Comparison of ENCODE assay signal across 8 cellular contexts in genomic region chr19:49502866-49503581, GRCh38. TPM values are rescaled to one million over a fixed set of nuclear protein-coding genes. Genes with fewer than 3 reads are reported as not detected.
DNase-seq lines count a peak whose midpoint lies in the region; ATAC-seq, FAIRE-seq and TF ChIP-seq lines count a peak whose summit lies in the region.

No MANE protein-coding gene starts in this region.

- H3K27me3 ChIP-seq in CD4-positive, CD25-positive, alpha-beta regulatory T cell (ENCODE audit: control insufficient read depth, insufficient read depth, low read length), result no peaks in the 10 kb centered on the region

- H3K36me3 ChIP-seq in CD4-positive, CD25-positive, alpha-beta regulatory T cell (ENCODE audit: control insufficient read depth, insufficient read depth, low read length), result peaks cover 16% of the 10 kb centered on the region

- H3K27ac Mint-ChIP-seq in CD4-positive, CD25-positive, alpha-beta regulatory T cell, result peak overlapping the region; percentile 80 to 99 (median 99)

- ATAC-seq in CD4-positive, CD25-positive, alpha-beta regulatory T cell (ENCODE audit: low read depth in 2 of 2), result no peak

- peaks cover 8 to 43% (median 28%) of the 10 kb centered on the region in 4 donors for H3K4me1 Mint-ChIP-seq in CD4-positive, CD25-positive, alpha-beta regulatory T cell

- peaks cover 56% of the 10 kb centered on the region for H3K4me1 ChIP-seq in CD4-positive, CD25-positive, alpha-beta regulatory T cell (ENCODE audit: control insufficient read depth, insufficient read depth, low read length, poor library complexity, severe bottlenecking)

- peaks cover 13% of the 10 kb centered on the region for H3K36me3 Mint-ChIP-seq in CD4-positive, CD25-positive, alpha-beta regulatory T cell

- no peak for FAIRE-seq in GM12891 (lab: Jason Lieb, UNC)

- peak overlapping the region; percentile 99 for H3K27ac ChIP-seq in CD4-positive, CD25-positive, alpha-beta regulatory T cell (ENCODE audit: insufficient read depth, low read length, poor library complexity, severe bottlenecking)

- peak; percentile 23 to 83 (median 76) for DNase-seq in CD4-positive, CD25-positive, alpha-beta regulatory T cell
- DNase-seq in HK-2 (ENCODE audit: unreplicated experiment) (peak; percentile 39), NCI-H748 treated with DMSO at 0.1 percent for 48 hours (lab: John Stamatoyannopoulos, UW) (peak; percentile 64), activated T-cell treated with anti-CD3 and anti-CD28 coated beads for 48 hours (ENCODE audit: low read depth) (peak; percentile 22), fibroblast of the conjunctiva (ENCODE audit: low read depth) (peak; percentile 94), retina (peak; percentile 77), GM12891 (ENCODE audit: insufficient read length, low spot score) (no peak), NCI-H226 (no peak)

- no peaks in the 10 kb centered on the region for H3K9me3 Mint-ChIP-seq in CD4-positive, CD25-positive, alpha-beta regulatory T cell

- H3K9me3 ChIP-seq in CD4-positive, CD25-positive, alpha-beta regulatory T cell (ENCODE audit: control insufficient read depth in 2 of 2, low read length in 2 of 2), result no peaks in the 10 kb centered on the region

- TF ChIP-seq POLR2A in GM12891 (IDR thresholded peaks at IDR 0.05; ENCODE audit: low read depth, low read length), result no peak

- H3K27me3 Mint-ChIP-seq in CD4-positive, CD25-positive, alpha-beta regulatory T cell, result peaks cover 6% of the 10 kb centered on the region

- H3K4me3 ChIP-seq in CD4-positive, CD25-positive, alpha-beta regulatory T cell (ENCODE audit: low read depth, low read length), result no peak overlapping the region

- H3K4me3 Mint-ChIP-seq in CD4-positive, CD25-positive, alpha-beta regulatory T cell, result peak overlapping the region; percentile 56 to 82 (median 68)

TF ChIP-seq in GM12891, 5 proteins besides CTCF, POLR2A, EP300 and RAD21:
- TF ChIP-seq POLR2AphosphoS5 (IDR thresholded peaks at IDR 0.05; ENCODE audit: low read depth, low read length), result no peak
TF ChIP-seq in GM12891: peak in this region for 0.

RNA-seq across cellular contexts. Expression of gene RPS11, which starts 6.8 kb away (rescaled TPM):
- total RNA-seq in CD4-positive, CD25-positive, alpha-beta regulatory T cell, result 2,000 TPM
- polyA plus RNA-seq in CD4-positive, CD25-positive, alpha-beta regulatory T cell, result 1,000 to 10,000 TPM; 1,810 to 2,513 (median 2,330) TPM
- 6,855 TPM for polyA plus RNA-seq in GM12891 (2012; ENCODE audit: low read depth, missing spikeins)

RNA-seq across cellular contexts. Expression of gene FCGRT, which starts 9.4 kb away (rescaled TPM):
- total RNA-seq in CD4-positive, CD25-positive, alpha-beta regulatory T cell, result 23.3 TPM
- 10 to 100 TPM; 43.0 to 63.0 (median 49.8) TPM for polyA plus RNA-seq in CD4-positive, CD25-positive, alpha-beta regulatory T cell
- polyA plus RNA-seq in GM12891 (2012; ENCODE audit: low read depth, missing spikeins), result 1.4 TPM

RNA-seq across cellular contexts. Expression of gene RPL13A, which starts 15.6 kb away (rescaled TPM):
- total RNA-seq in CD4-positive, CD25-positive, alpha-beta regulatory T cell, result 3,622 TPM
- 1,000 to 10,000 TPM; 1,768 to 2,996 (median 2,546) TPM for polyA plus RNA-seq in CD4-positive, CD25-positive, alpha-beta regulatory T cell
- 6,963 TPM for polyA plus RNA-seq in GM12891 (2012; ENCODE audit: low read depth, missing spikeins)

RNA-seq across cellular contexts. Expression of gene RCN3, which starts 24.8 kb away (rescaled TPM):
- 3.6 TPM for total RNA-seq in CD4-positive, CD25-positive, alpha-beta regulatory T cell
- 1 to 10 TPM; 1.5 to 5.5 (median 2.5) TPM for polyA plus RNA-seq in CD4-positive, CD25-positive, alpha-beta regulatory T cell
- 0.94 TPM for polyA plus RNA-seq in GM12891 (2012; ENCODE audit: low read depth, missing spikeins)

RNA-seq across cellular contexts. Expression of gene FLT3LG, which starts 29.0 kb away (rescaled TPM):
- total RNA-seq in CD4-positive, CD25-positive, alpha-beta regulatory T cell, result 250 TPM
- polyA plus RNA-seq in CD4-positive, CD25-positive, alpha-beta regulatory T cell, result 100 to 1,000 TPM; 103 to 154 (median 112) TPM
- polyA plus RNA-seq in GM12891 (2012; ENCODE audit: low read depth, missing spikeins), result 6.8 TPM

Comparison
In these comparisons a context has a peak if more than half of its experiments do, and no peak if none do; other contexts are left out.
1. DNase-seq: peak in CD4-positive, CD25-positive, alpha-beta regulatory T cell (3 of 3), HK-2 (single experiment), NCI-H748 treated with DMSO at 0.1 percent for 48 hours (single experiment), activated T-cell treated with anti-CD3 and anti-CD28 coated beads for 48 hours (single experiment), fibroblast of the conjunctiva (single experiment) and retina (single experiment); none in GM12891 (single experiment) and NCI-H226 (single experiment).